ENCODE assay signal across 1 cellular context in the genomic region with DNA sequence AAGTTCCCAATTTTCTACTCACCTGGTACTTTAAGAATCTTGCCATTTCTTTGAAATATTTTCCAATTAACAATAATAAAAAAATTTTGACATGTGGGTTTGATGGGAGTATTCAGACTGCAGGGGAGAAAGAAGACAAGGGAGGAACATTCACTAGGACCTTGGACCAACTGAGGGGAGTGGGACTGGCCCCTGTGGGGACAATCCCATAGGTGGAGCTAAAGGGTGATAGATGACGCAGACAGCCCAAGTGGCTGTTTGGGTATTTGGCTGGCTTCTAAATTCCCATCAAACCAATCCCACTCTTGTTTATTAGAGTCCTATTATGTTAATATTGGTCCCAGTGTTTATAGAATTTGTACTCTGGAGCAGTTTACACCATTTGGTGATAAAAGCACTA.
TF ChIP-seq lines count a peak whose summit lies in the region.

No MANE protein-coding gene starts in this region.

TF ChIP-seq in GM23338, 12 proteins besides CTCF, POLR2A, EP300 and RAD21:
- no peak for TF ChIP-seq STAT1 (IDR thresholded peaks at IDR 0.05; ENCODE audit: unreplicated experiment)
